In genomic region chrX:131235768-131236167, GRCh38 we compare ENCODE assay signal across 1 cellular context.
TF ChIP-seq lines count a peak whose summit lies in the region.

No MANE protein-coding gene starts in this region.

TF ChIP-seq in K562, 482 proteins besides CTCF, POLR2A, EP300 and RAD21 (continued from another document):
- no peak for TF ChIP-seq MNT (conservative IDR thresholded peaks at IDR 0.05)
- no peak for TF ChIP-seq HNRNPK (IDR thresholded peaks at IDR 0.05; ENCODE audit: low read depth, low read length, poor library complexity, severe bottlenecking)
- no peak for TF ChIP-seq HBP1 (CRISPR knock-in tag; IDR thresholded peaks at IDR 0.05)
- no peak for TF ChIP-seq KHSRP (IDR thresholded peaks at IDR 0.05)
- peak; percentile 81 for TF ChIP-seq NFIC (IDR thresholded peaks at IDR 0.05)
- TF ChIP-seq NFE2 (IDR thresholded peaks at IDR 0.05; ENCODE audit: low read depth) = 0 out of 2 replicates have a peak, but pooled peaks have one; percentile 54
- no peak for TF ChIP-seq TCF7 (IDR thresholded peaks at IDR 0.05; ENCODE audit: borderline replicate concordance)
- TF ChIP-seq ZNF740 (CRISPR knock-in tag; IDR thresholded peaks at IDR 0.05) = no peak
- no peak for TF ChIP-seq ZNF740 (tag; IDR thresholded peaks at IDR 0.05)
- no peak for TF ChIP-seq FOXP4 (CRISPR knock-in tag; IDR thresholded peaks at IDR 0.05; ENCODE audit: borderline replicate concordance)
- no peak for TF ChIP-seq ELF1 (tag; IDR thresholded peaks at IDR 0.05)
- TF ChIP-seq ZZZ3 (IDR thresholded peaks at IDR 0.05) = no peak
- TF ChIP-seq CXXC5 (CRISPR knock-in tag; IDR thresholded peaks at IDR 0.05) = no peak
